Comparison of ENCODE assay signal across 9 cellular contexts in the genomic region with DNA sequence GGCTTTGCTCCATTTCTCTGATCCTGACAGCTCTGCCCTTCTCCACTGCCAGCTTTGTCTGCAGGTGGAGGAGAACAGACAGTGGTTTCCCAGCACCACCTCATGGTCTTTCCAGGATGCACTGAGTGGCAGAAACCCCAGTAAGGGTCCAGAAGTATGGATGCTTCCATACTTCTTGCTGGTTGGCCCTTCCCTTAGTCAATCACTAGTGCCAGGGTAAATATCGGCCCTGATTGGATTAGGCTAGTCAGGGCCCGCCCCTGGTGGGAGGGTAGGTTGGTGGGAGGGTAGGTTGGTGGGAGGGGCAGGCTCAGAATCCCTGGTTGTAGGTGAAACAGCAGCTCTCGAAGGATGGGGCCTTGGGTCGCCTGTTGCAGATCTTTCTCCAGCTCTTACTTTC. TPM values are rescaled to one million over a fixed set of nuclear protein-coding genes. Genes with fewer than 3 reads are reported as not detected.
DNase-seq lines count a peak whose midpoint lies in the region; ATAC-seq, FAIRE-seq and TF ChIP-seq lines count a peak whose summit lies in the region.
"Had no signal": no experiment of that assay in that cellular context is flagged by ENCODE, and none has a peak within 500 bp of the region (broad histone marks: within the 10 kb centered on the region; RNA-seq: fewer than 3 reads in every experiment).

No MANE protein-coding gene starts in this region.

- TF ChIP-seq EP300 in A549 (IDR thresholded peaks at IDR 0.05) = no peak

- ATAC-seq in A549 = peak; percentile 58 to 80; a peak in 4 of 6 replicates
- no peak for ATAC-seq in HG02981 (IDR thresholded peaks at IDR 0.05; ENCODE audit: unreplicated experiment)

- no peak for FAIRE-seq in A549 (lab: Jason Lieb, UNC)
- FAIRE-seq: G401.6 had no signal

- TF ChIP-seq CTCF in A549 (IDR thresholded peaks at IDR 0.05) (no peak), lower leg skin (IDR thresholded peaks at IDR 0.05) (no peak)

- H3K4me3 ChIP-seq in A549 (no peak overlapping the region), lower leg skin (ENCODE audit: low read depth, poor library complexity, severe bottlenecking) (no peak overlapping the region)

- no peak for TF ChIP-seq RAD21 in A549 (conservative IDR thresholded peaks at IDR 0.05 in 1 of 2, IDR thresholded peaks at IDR 0.05 in 1 of 2)

- TF ChIP-seq POLR2A in A549 (IDR thresholded peaks at IDR 0.05; ENCODE audit: low read length) = no peak
- TF ChIP-seq POLR2A in lower leg skin (IDR thresholded peaks at IDR 0.05) = no peak

- DNase-seq in A549 (ENCODE audit: low read depth in 1 of 2, low spot score in 1 of 2) (peak; percentile 59 to 69), HuH-7 (ENCODE audit: low spot score) (peak; percentile 77), iPS-NIHi11 (ENCODE audit: low spot score) (peak; percentile 89), NCI-H1092 treated with DMSO at 0.1 percent for 48 hours (lab: John Stamatoyannopoulos, UW) (no peak), lower leg skin (ENCODE audit: low spot score in 2 of 2) (no peak), NCI-H128 (lab: John Stamatoyannopoulos, UW; ENCODE audit: unreplicated experiment) (no peak)
- peak; percentile 80 for DNase-seq in activated CD8-positive, alpha-beta memory T cell treated with anti-CD3 and anti-CD28 coated beads for 24 hours

- H3K4me1 ChIP-seq in A549 = no peaks in the 10 kb centered on the region

- H3K4me2 ChIP-seq in A549 = no peak overlapping the region

- POLR2A ChIA-PET in A549 (lab: Yijun Ruan, JAX) = interaction anchor here (1.5 kb wide), 1 partner anchor 10 kb away, joined by 5 read pairs; a partner anchor contains a TSS

- 86% methylated on average over 4 of the region's 4 CpGs for WGBS in A549 (ENCODE audit: missing lambda C conversion rate)
- 73 to 85% methylated on average over 4 of the region's 4 CpGs for WGBS in lower leg skin, 2 donors

- CTCF ChIA-PET in A549 (lab: Yijun Ruan, JAX) = interaction anchor here (1.3 to 1.7 kb wide), 2 partner anchors 9 to 75 kb away, joined by 5 read pairs; no protein-coding TSS in a partner anchor

- intact Hi-C loops in lower leg skin (cut with DNase I; ENCODE audit: low total_unique reads) = no loop called here

- H3K9me3 ChIP-seq in A549 = 0 out of 3 replicates have a peak, but pooled peaks cover 2% of the 10 kb centered on the region

- no peak overlapping the region for H3K27ac ChIP-seq in A549

TF ChIP-seq in A549, 52 proteins besides CTCF, POLR2A, EP300 and RAD21:
- TF ChIP-seq POLR2AphosphoS2 (conservative IDR thresholded peaks at IDR 0.05; ENCODE audit: low read length) (no peak), EHF (CRISPR knock-in tag; IDR thresholded peaks at IDR 0.05) (no peak)
- TF ChIP-seq, protein P1, sequence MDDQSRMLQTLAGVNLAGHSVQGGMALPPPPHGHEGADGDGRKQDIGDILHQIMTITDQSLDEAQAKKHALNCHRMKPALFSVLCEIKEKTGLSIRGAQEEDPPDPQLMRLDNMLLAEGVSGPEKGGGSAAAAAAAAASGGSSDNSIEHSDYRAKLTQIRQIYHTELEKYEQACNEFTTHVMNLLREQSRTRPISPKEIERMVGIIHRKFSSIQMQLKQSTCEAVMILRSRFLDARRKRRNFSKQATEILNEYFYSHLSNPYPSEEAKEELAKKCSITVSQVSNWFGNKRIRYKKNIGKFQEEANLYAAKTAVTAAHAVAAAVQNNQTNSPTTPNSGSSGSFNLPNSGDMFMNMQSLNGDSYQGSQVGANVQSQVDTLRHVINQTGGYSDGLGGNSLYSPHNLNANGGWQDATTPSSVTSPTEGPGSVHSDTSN (IDR thresholded peaks at IDR 0.05) = peak; percentile 65; the same call in 1 of the 2 replicates
- TF ChIP-seq, protein P2, sequence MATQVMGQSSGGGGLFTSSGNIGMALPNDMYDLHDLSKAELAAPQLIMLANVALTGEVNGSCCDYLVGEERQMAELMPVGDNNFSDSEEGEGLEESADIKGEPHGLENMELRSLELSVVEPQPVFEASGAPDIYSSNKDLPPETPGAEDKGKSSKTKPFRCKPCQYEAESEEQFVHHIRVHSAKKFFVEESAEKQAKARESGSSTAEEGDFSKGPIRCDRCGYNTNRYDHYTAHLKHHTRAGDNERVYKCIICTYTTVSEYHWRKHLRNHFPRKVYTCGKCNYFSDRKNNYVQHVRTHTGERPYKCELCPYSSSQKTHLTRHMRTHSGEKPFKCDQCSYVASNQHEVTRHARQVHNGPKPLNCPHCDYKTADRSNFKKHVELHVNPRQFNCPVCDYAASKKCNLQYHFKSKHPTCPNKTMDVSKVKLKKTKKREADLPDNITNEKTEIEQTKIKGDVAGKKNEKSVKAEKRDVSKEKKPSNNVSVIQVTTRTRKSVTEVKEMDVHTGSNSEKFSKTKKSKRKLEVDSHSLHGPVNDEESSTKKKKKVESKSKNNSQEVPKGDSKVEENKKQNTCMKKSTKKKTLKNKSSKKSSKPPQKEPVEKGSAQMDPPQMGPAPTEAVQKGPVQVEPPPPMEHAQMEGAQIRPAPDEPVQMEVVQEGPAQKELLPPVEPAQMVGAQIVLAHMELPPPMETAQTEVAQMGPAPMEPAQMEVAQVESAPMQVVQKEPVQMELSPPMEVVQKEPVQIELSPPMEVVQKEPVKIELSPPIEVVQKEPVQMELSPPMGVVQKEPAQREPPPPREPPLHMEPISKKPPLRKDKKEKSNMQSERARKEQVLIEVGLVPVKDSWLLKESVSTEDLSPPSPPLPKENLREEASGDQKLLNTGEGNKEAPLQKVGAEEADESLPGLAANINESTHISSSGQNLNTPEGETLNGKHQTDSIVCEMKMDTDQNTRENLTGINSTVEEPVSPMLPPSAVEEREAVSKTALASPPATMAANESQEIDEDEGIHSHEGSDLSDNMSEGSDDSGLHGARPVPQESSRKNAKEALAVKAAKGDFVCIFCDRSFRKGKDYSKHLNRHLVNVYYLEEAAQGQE (IDR thresholded peaks at IDR 0.05) = no peak

RNA-seq across cellular contexts. Expression of a gene that starts 10.2 kb away (rescaled TPM):
- polyA plus RNA-seq in A549 (2011; rRNA removed) = 127 and 182 TPM in 2 replicates
- 64.8 and 76.2 TPM in 2 replicates for polyA plus RNA-seq in A549 (2012; cell fraction: cytosol; rRNA removed)
- 268 and 329 TPM in 2 replicates for polyA plus RNA-seq in A549 (2012; cell fraction: nucleus; rRNA removed)
- polyA plus RNA-seq in A549 (2017; fragmentation: RNase III; extraction: RNeasy Plus Mini Kit Qiagen cat#74134 plus additional on column Dnase treatment) = 55.6 to 61.6 TPM (median 59.1 TPM) in 3 replicates
- 331 and 462 TPM in 2 replicates for polyA minus RNA-seq in A549 (2011; rRNA and poly(A)+ RNA removed)
- 100 to 1,000 TPM in 1 of 4 donors, 10 to 100 TPM in 3; 48.4 to 103 (median 59.8) TPM for total RNA-seq in lower leg skin

RNA-seq across cellular contexts. Expression of a gene that starts 50.6 kb away (rescaled TPM):
- polyA plus RNA-seq in A549 (2011; rRNA removed) = 8.3 and 9.5 TPM in 2 replicates
- 13.7 and 22.6 TPM in 2 replicates for polyA plus RNA-seq in A549 (2012; cell fraction: cytosol; rRNA removed)
- polyA plus RNA-seq in A549 (2012; cell fraction: nucleus; rRNA removed) = 75.4 and 89.8 TPM in 2 replicates
- 9.1 to 13.7 TPM (median 13.1 TPM) in 3 replicates for polyA plus RNA-seq in A549 (2017; fragmentation: RNase III; extraction: RNeasy Plus Mini Kit Qiagen cat#74134 plus additional on column Dnase treatment)
- 6.9 and 12.4 TPM in 2 replicates for polyA minus RNA-seq in A549 (2011; rRNA and poly(A)+ RNA removed)
- total RNA-seq in lower leg skin = 10 to 100 TPM; 20.1 to 28.1 (median 22.3) TPM

RNA-seq across cellular contexts. Expression of a gene that starts 50.7 kb away (rescaled TPM):
- 14.1 and 14.5 TPM in 2 replicates for polyA plus RNA-seq in A549 (2011; rRNA removed)
- polyA plus RNA-seq in A549 (2012; cell fraction: cytosol; rRNA removed) = 25.4 and 26.4 TPM in 2 replicates
- 118 and 137 TPM in 2 replicates for polyA plus RNA-seq in A549 (2012; cell fraction: nucleus; rRNA removed)
- polyA plus RNA-seq in A549 (2017; fragmentation: RNase III; extraction: RNeasy Plus Mini Kit Qiagen cat#74134 plus additional on column Dnase treatment) = 24.0 to 26.2 TPM (median 24.7 TPM) in 3 replicates
- polyA minus RNA-seq in A549 (2011; rRNA and poly(A)+ RNA removed) = 9.2 and 12.4 TPM in 2 replicates
- 10 to 100 TPM; 19.4 to 47.3 (median 37.0) TPM for total RNA-seq in lower leg skin

Comparison
In these comparisons a context has a peak if more than half of its experiments do, and no peak if none do; other contexts are left out.
1. DNase-seq: peak in A549 (2 of 2), HuH-7 (single experiment), activated CD8-positive, alpha-beta memory T cell treated with anti-CD3 and anti-CD28 coated beads for 24 hours (single experiment) and iPS-NIHi11 (single experiment); none in NCI-H1092 treated with DMSO at 0.1 percent for 48 hours (single experiment), lower leg skin (0 of 2) and NCI-H128 (single experiment).